ENCODE assay signal across 12 cellular contexts in the genomic region with DNA sequence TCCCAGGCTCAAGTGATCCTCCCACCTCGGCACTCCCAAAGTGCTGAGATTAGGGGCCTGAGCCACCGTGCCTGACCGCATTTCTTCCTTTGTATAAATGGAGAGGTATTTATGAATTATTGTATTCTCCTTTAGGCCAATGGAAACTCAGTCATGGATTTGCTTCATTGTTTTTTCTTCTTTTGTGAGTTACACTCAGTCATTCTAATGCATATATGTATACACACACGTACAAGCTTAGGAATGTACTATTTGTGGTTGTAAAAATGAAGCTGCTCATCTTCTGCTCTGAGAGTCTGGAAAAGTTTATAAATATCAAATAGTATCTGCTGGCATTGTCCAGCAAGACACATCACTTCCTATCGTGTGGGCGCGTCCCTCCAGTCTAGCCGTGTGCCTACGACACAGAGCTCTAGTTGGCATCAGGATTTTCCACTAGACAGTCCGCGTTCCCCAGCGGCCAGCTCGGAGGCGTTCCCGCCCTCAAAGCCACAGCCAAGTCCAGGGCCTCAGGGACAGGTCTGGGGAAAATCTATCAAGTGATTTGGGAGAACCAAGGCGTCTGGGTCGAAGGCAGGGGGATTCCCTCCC.
DNase-seq lines count a peak whose midpoint lies in the region; ATAC-seq and TF ChIP-seq lines count a peak whose summit lies in the region.
"Had no signal": no experiment of that assay in that cellular context is flagged by ENCODE, and none has a peak within 500 bp of the region (broad histone marks: within the 10 kb centered on the region; RNA-seq: fewer than 3 reads in every experiment).

No MANE protein-coding gene starts in this region.

- H3K4me1 ChIP-seq in ACC112 (ENCODE audit: control insufficient read depth, insufficient read depth, low read length, unreplicated experiment) (peaks cover 16% of the 10 kb centered on the region), foreskin keratinocyte (no peaks in the 10 kb centered on the region)

- H3K27ac ChIP-seq in ACC112 (ENCODE audit: low read depth, low read length) (peak overlapping the region; percentile 84), foreskin keratinocyte (peak overlapping the region; percentile 68)

- H3K36me3 ChIP-seq in ACC112 (ENCODE audit: insufficient read depth, low read length), result no peaks in the 10 kb centered on the region

- DNase-seq in HCEC 1CT (peak; percentile 89), astrocyte of the cerebellum (ENCODE audit: low read depth) (peak; percentile 54), foreskin keratinocyte (peak in 1 of 2 donors; percentile 75), NCI-H1694 (lab: John Stamatoyannopoulos, UW) (no peak)
- DNase-seq: activated naive CD8-positive, alpha-beta T cell treated with anti-CD3 and anti-CD28 coated beads for 36 hours; MM.1S; nephron progenitor cell; small intestine had no signal

- H3K27me3 ChIP-seq in ACC112 (ENCODE audit: insufficient read depth, low read length) (no peaks in the 10 kb centered on the region), foreskin keratinocyte (no peaks in the 10 kb centered on the region)

- ATAC-seq in foreskin keratinocyte, result peak; percentile 31
- ATAC-seq in HG02884 (IDR thresholded peaks at IDR 0.05; ENCODE audit: unreplicated experiment), result no peak
- ATAC-seq in HG02885 (IDR thresholded peaks at IDR 0.05; ENCODE audit: poor library complexity, unreplicated experiment), result no peak
- no peak for ATAC-seq in GM18909 (IDR thresholded peaks at IDR 0.05; ENCODE audit: poor library complexity, unreplicated experiment)

- no peak for TF ChIP-seq CTCF in astrocyte of the cerebellum (IDR thresholded peaks at IDR 0.05; ENCODE audit: low read depth, low read length, missing control alignments)
- TF ChIP-seq CTCF in foreskin keratinocyte (conservative IDR thresholded peaks at IDR 0.05), result no peak

- H3K4me3 ChIP-seq in ACC112 (ENCODE audit: low read depth, low read length) (no peak overlapping the region), astrocyte of the cerebellum (ENCODE audit: low read depth, low read length) (no peak overlapping the region)

- in situ Hi-C loops in astrocyte of the cerebellum (cut with HindIII; ENCODE audit: low sequenced_read_pairs), result loop anchor here (5.0 kb wide), 3 partner anchors 65 to 320 kb away; no protein-coding TSS in a partner anchor

- H3K79me2 ChIP-seq in ACC112 (ENCODE audit: control insufficient read depth, insufficient read depth, low read length, unreplicated experiment), result no peaks in the 10 kb centered on the region

- H2AFZ ChIP-seq in ACC112 (ENCODE audit: low read length, unreplicated experiment), result no peak overlapping the region
